7 cellular contexts compared by ENCODE assay signal in the genomic region with DNA sequence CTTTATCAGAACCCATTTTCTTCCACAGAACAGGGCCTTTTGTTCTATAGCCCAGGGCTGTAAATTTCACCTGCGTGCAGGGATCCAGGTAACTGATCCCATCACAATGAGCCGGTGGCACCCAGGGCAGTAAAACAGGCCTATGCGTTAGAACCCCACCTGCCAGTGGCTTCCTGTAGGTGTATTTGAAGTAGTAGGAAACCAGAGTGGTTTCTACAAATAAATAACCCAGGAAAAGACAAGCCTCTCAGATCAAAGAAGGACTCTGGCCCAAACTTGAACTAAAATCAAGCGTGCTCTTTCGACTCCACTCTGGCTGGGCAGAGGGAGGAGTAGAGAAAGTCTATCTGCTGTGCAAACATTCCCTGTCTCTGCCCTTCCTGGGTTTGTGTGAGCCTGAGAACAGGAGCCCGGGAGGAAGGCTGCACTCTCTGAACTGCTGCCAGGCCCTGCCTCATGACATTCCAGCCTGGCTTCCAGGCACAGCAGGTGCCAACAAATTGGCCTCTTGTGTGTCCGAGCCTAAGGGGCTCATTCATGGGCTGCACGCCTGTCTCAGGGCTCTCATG.
DNase-seq lines count a peak whose midpoint lies in the region; ATAC-seq, FAIRE-seq and TF ChIP-seq lines count a peak whose summit lies in the region.

No MANE protein-coding gene starts in this region.

- peak; percentile 7; the same call in 1 of the 2 replicates for TF ChIP-seq CTCF in PC-9 (conservative IDR thresholded peaks at IDR 0.05)
- no peak for TF ChIP-seq CTCF in left ventricle myocardium inferior (IDR thresholded peaks at IDR 0.05; ENCODE audit: borderline replicate concordance)

- H4K20me1 ChIP-seq in PC-9 (ENCODE audit: insufficient read depth) = no peaks in the 10 kb centered on the region

- POLR2A ChIA-PET in PC-9 (lab: Charles Lee; ENCODE audit: unreplicated experiment) = interaction anchor here (0.6 kb wide), 2 partner anchors 289 to 1852 kb away, joined by 3 to 7 read pairs; no protein-coding TSS in a partner anchor

- H3K9me2 ChIP-seq in PC-9 (ENCODE audit: insufficient read depth) = no peaks in the 10 kb centered on the region

- no peaks in the 10 kb centered on the region for H3K79me2 ChIP-seq in PC-9 (ENCODE audit: low read depth)

- H3K36me3 ChIP-seq in PC-9 (ENCODE audit: low read depth) = no peaks in the 10 kb centered on the region
- H3K36me3 ChIP-seq in left ventricle myocardium inferior = no peaks in the 10 kb centered on the region
- H3K36me3 ChIP-seq in small intestine (ENCODE audit: control insufficient read depth in 2 of 2, insufficient read depth in 2 of 2, low read length in 2 of 2) = no peaks in the 10 kb centered on the region

- ATAC-seq in GM21447 (IDR thresholded peaks at IDR 0.05; ENCODE audit: unreplicated experiment) = no peak
- ATAC-seq in GM18868 (IDR thresholded peaks at IDR 0.05; ENCODE audit: unreplicated experiment) = no peak

- CTCF ChIA-PET in PC-9 (lab: Charles Lee) = no interaction called here

- intact Hi-C loops in PC-9 (cut with micrococcal nuclease; ENCODE audit: unreplicated experiment) = loop anchor here (5.0 kb wide), 1 partner anchor 115 kb away; no protein-coding TSS in a partner anchor
- intact Hi-C loops in left ventricle myocardium inferior (cut with micrococcal nuclease) = no loop called here

- H3K4me1 ChIP-seq in PC-9 (replicated peaks; ENCODE audit: insufficient read depth) = peaks cover 43% of the 10 kb centered on the region
- H3K4me1 ChIP-seq in left ventricle myocardium inferior = peaks cover 17% of the 10 kb centered on the region
- peaks cover 0 to 2% of the 10 kb centered on the region in 2 donors for H3K4me1 ChIP-seq in small intestine (ENCODE audit: control insufficient read depth in 2 of 2, insufficient read depth in 1 of 2, low read depth in 1 of 2, low read length in 1 of 2)

- FAIRE-seq in small intestine (lab: Jason Lieb, UNC) = no peak
- FAIRE-seq in GM19239 (lab: Jason Lieb, UNC) = no peak

- peak overlapping the region; percentile 48 for H3K4me2 ChIP-seq in PC-9

- DNase-seq in HT1080 (ENCODE audit: low read depth) (peak; percentile 45), PC-9 (peak in 1 of 2 experiments; percentile 72), left ventricle myocardium inferior (peak; percentile 75), small intestine (peak; percentile 85), GM19239 (ENCODE audit: insufficient read length, low spot score) (no peak)

- H3K9me3 ChIP-seq in PC-9 (ENCODE audit: insufficient read depth, low read depth) = no peaks in the 10 kb centered on the region
- no peaks in the 10 kb centered on the region for H3K9me3 ChIP-seq in left ventricle myocardium inferior (replicated peaks)
- H3K9me3 ChIP-seq in small intestine (ENCODE audit: control insufficient read depth, low read depth) = no peaks in the 10 kb centered on the region

- 13 to 34% (median 20%) methylated on average over 8 of the region's 8 CpGs for WGBS in small intestine, 3 donors

- 0 out of 2 replicates have a peak overlapping the region, but pooled peaks have one; percentile 6 for H2AFZ ChIP-seq in PC-9

- H3K4me3 ChIP-seq in PC-9 = no peak overlapping the region
- H3K4me3 ChIP-seq in left ventricle myocardium inferior = no peak overlapping the region
- no peak overlapping the region for H3K4me3 ChIP-seq in small intestine (ENCODE audit: low read depth in 1 of 2, low read length in 2 of 2)

- peaks cover 33% of the 10 kb centered on the region for H3F3A ChIP-seq in PC-9 (ENCODE audit: insufficient read depth, low read depth)

- no TSS peak for BruUV-seq in PC-9 (replicated peaks; lab: Mats Ljungman, UMichigan)

- H3K27ac ChIP-seq in PC-9 = peak overlapping the region; percentile 59
- peak overlapping the region; percentile 57 for H3K27ac ChIP-seq in left ventricle myocardium inferior (replicated peaks)
- peak overlapping the region in 1 of 2 donors; percentile 48 for H3K27ac ChIP-seq in small intestine (ENCODE audit: low read depth in 1 of 2, low read length in 1 of 2)

- H3K27me3 ChIP-seq in PC-9 (ENCODE audit: insufficient read depth, low read depth) = no peaks in the 10 kb centered on the region
- no peaks in the 10 kb centered on the region for H3K27me3 ChIP-seq in left ventricle myocardium inferior (ENCODE audit: low read depth)
- no peaks in the 10 kb centered on the region for H3K27me3 ChIP-seq in small intestine (ENCODE audit: control insufficient read depth in 2 of 2, insufficient read depth in 2 of 2, low read length in 2 of 2)
